Comparison of ENCODE assay signal across 1 cellular context in the genomic region with DNA sequence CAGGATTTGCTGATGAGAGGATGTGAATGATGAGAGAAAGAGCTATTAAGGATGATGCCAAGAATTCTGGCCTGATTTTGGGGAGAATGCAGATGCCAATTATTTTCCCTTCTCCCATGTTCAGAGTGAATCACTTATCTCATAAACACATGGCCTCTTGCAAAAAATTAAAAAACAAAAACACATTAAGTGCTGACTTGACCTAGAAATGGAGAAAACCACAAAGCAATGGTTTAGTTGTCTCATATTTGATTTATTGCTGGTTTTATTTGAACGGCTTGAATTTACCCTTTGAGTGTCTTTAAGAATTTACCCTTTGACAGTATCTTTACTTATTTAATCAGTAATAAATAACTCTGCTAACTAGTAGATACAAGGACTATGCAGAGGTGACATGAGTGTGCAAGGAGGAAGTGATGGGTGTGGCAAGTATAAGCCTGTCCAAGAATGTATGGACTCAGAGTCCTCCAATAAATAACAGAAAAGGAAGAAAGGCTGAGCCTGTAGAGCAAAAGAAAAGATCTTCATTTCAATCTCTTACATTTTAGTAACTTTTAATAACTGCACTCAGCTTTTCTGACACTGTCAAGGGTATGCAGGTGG.
TF ChIP-seq lines count a peak whose summit lies in the region.

No MANE protein-coding gene starts in this region.

TF ChIP-seq in IMR-90, 13 proteins besides CTCF, POLR2A, EP300 and RAD21:
- no peak for TF ChIP-seq MAZ (IDR thresholded peaks at IDR 0.05; ENCODE audit: borderline replicate concordance, low read depth, low read length)
- TF ChIP-seq SMC3 (IDR thresholded peaks at IDR 0.05; ENCODE audit: low read depth, low read length) = no peak
- TF ChIP-seq CHD1 (IDR thresholded peaks at IDR 0.05; ENCODE audit: low read depth, low read length) = no peak
- no peak for TF ChIP-seq RFX5 (IDR thresholded peaks at IDR 0.05; ENCODE audit: low read depth, low read length)
- no peak for TF ChIP-seq BHLHE40 (IDR thresholded peaks at IDR 0.05; ENCODE audit: low read depth, low read length)
- TF ChIP-seq MXI1 (IDR thresholded peaks at IDR 0.05; ENCODE audit: borderline replicate concordance, low read depth, low read length) = no peak
- TF ChIP-seq NFE2L2 (IDR thresholded peaks at IDR 0.05; ENCODE audit: low read depth, low read length) = no peak
- TF ChIP-seq USF2 (IDR thresholded peaks at IDR 0.05; ENCODE audit: low read depth, low read length) = no peak
- no peak for TF ChIP-seq ELK1 (IDR thresholded peaks at IDR 0.05; ENCODE audit: borderline replicate concordance, low read depth, low read length)
- no peak for TF ChIP-seq RCOR1 (IDR thresholded peaks at IDR 0.05; ENCODE audit: insufficient replicate concordance, low read length)
- TF ChIP-seq FOS (IDR thresholded peaks at IDR 0.05; ENCODE audit: low read depth, low read length) = no peak
- no peak for TF ChIP-seq CEBPB (IDR thresholded peaks at IDR 0.05; ENCODE audit: low read depth, low read length)
- no peak for TF ChIP-seq MAFK (IDR thresholded peaks at IDR 0.05; ENCODE audit: low read depth, low read length)
TF ChIP-seq in IMR-90: peak in this region for 0.
